In the genomic region with DNA sequence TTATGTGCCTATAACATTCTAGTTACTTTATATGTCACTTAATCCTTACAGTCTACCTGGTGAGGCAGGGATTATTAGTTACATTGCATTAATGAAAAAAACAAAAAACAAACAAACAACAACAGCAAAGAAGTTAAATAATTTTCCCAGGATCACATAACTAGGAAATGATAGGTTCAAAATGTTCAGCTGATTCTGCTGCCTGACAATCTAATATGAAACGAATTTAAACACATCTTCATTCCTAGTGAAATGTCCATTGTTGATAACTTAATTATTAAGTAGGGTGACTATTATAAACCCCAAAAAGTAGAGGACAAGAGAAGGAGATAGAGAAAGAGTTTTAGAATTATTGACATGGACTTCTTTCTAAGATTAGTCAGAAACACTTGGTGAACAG, we compare ENCODE assay signal across 20 cellular contexts. TPM values are rescaled to one million over a fixed set of nuclear protein-coding genes. Genes with fewer than 3 reads are reported as not detected.
DNase-seq lines count a peak whose midpoint lies in the region; ATAC-seq, FAIRE-seq and TF ChIP-seq lines count a peak whose summit lies in the region.
"Had no signal": no experiment of that assay in that cellular context is flagged by ENCODE, and none has a peak within 500 bp of the region (broad histone marks: within the 10 kb centered on the region; RNA-seq: fewer than 3 reads in every experiment).

No MANE protein-coding gene starts in this region.

- no peak for TF ChIP-seq RAD21 in A549 (conservative IDR thresholded peaks at IDR 0.05 in 1 of 2, IDR thresholded peaks at IDR 0.05 in 1 of 2)

- no peaks in the 10 kb centered on the region for H3K4me1 ChIP-seq in A549
- no peaks in the 10 kb centered on the region for H3K4me1 ChIP-seq in pancreas
- H3K4me1 ChIP-seq: HAP-1 had no signal

- 2% methylated on average over 1 of the region's 1 CpG for WGBS in A549 (ENCODE audit: missing lambda C conversion rate)
- 55% methylated on average over 1 of the region's 1 CpG for WGBS in pancreas, 2 donors

- H3K27ac ChIP-seq in A549 = no peak overlapping the region
- no peak overlapping the region for H3K27ac ChIP-seq in pancreas

- peaks cover 0 to 6% (median 0%) of the 10 kb centered on the region in 4 donors for H3K27me3 ChIP-seq in pancreas

- no peak overlapping the region for H3K4me3 ChIP-seq in A549
- no peak overlapping the region for H3K4me3 ChIP-seq in pancreas
- H3K4me3 ChIP-seq: GM12878, HAP-1 had no signal

- no peak for TF ChIP-seq EP300 in A549 (IDR thresholded peaks at IDR 0.05)

- ATAC-seq in A549 (no peak), pancreas (no peak)
- ATAC-seq: GM12878 had no signal

- TF ChIP-seq CTCF in A549 (IDR thresholded peaks at IDR 0.05) (no peak), pancreas (IDR thresholded peaks at IDR 0.05) (no peak)

- TF ChIP-seq POLR2A in A549 (IDR thresholded peaks at IDR 0.05; ENCODE audit: low read length) = no peak

- no peaks in the 10 kb centered on the region for H3K9me3 ChIP-seq in A549
- H3K9me3 ChIP-seq in pancreas = no peaks in the 10 kb centered on the region
- H3K9me3 ChIP-seq: HAP-1 had no signal

- FAIRE-seq in A549 (lab: Jason Lieb, UNC) (no peak), G401.6 (lab: Jason Lieb, UNC) (peak; percentile 56), pancreas (lab: Jason Lieb, UNC) (peak; percentile 17)
- FAIRE-seq: GM12878, GM19239, H54 had no signal

- no peak overlapping the region for H3K4me2 ChIP-seq in A549

- POLR2A ChIA-PET in A549 (lab: Yijun Ruan, JAX) = no interaction called here

- DNase-seq in A549 (ENCODE audit: low read depth in 1 of 2, low spot score in 1 of 2) (no peak), pancreas (no peak), NCI-H1417 (lab: John Stamatoyannopoulos, UW) (no peak), retina (no peak)
- DNase-seq: 8988T; C1 segment of cervical spinal cord; Calu3; CD4-positive, alpha-beta memory T cell; COR-L47; DMS153; DND-41; GDM1; GOT3 had no signal

- H3K36me3 ChIP-seq in pancreas = no peaks in the 10 kb centered on the region
- H3K36me3 ChIP-seq: HAP-1 had no signal

- CTCF ChIA-PET in A549 (lab: Yijun Ruan, JAX) = interaction anchor here (1.1 to 1.3 kb wide), 2 partner anchors 28 to 84 kb away, joined by 3 read pairs; no protein-coding TSS in a partner anchor

- intact Hi-C loops in pancreas (cut with DNase I) = no loop called here

TF ChIP-seq in A549, 52 proteins besides CTCF, POLR2A, EP300 and RAD21:
- TF ChIP-seq BHLHE40 (IDR thresholded peaks at IDR 0.05; ENCODE audit: low read depth, low read length) = no peak
- peak; percentile 62; the same call in 1 of the 2 replicates for TF ChIP-seq RNF2 (IDR thresholded peaks at IDR 0.05; ENCODE audit: borderline replicate concordance, low read depth)

RNA-seq across cellular contexts. Expression of a gene that starts 22.6 kb away (rescaled TPM):
- 0.12 and 0.17 TPM in 2 replicates for polyA plus RNA-seq in A549 (2011; rRNA removed)
- polyA plus RNA-seq in A549 (2012; cell fraction: cytosol; rRNA removed) = 0.12 and 0.17 TPM in 2 replicates
- polyA plus RNA-seq in A549 (2012; cell fraction: nucleus; rRNA removed) = 0.17 and 0.34 TPM in 2 replicates
- 0.11 to 0.17 TPM (median 0.12 TPM) in 3 replicates for polyA plus RNA-seq in A549 (2017; fragmentation: RNase III; extraction: RNeasy Plus Mini Kit Qiagen cat#74134 plus additional on column Dnase treatment)
- polyA minus RNA-seq in A549 (2011; rRNA and poly(A)+ RNA removed) = not detected in 2 replicates
- total RNA-seq in pancreas = under 1 TPM; 0.08 to 0.29 (median 0.18) TPM
- polyA plus RNA-seq in pancreas = under 1 TPM; 0.19 to 0.28 TPM
- total RNA-seq: A673; Calu3; CD4-positive, alpha-beta memory T cell; GM12878 had no signal
- polyA plus RNA-seq: BJ; CD4-positive, alpha-beta memory T cell; GM12878 had no signal

RNA-seq across cellular contexts. Expression of a gene that starts 54.0 kb away (rescaled TPM):
- polyA plus RNA-seq in A549 (2011; rRNA removed) (0.27 and 0.70 TPM in 2 replicates), A549 (2017; fragmentation: RNase III; extraction: RNeasy Plus Mini Kit Qiagen cat#74134 plus additional on column Dnase treatment) (0.14 to 0.36 TPM (median 0.18 TPM) in 3 replicates), pancreas (under 1 TPM; 0.19 to 0.68 TPM)
- 0.16 and 0.19 TPM in 2 replicates for polyA plus RNA-seq in A549 (2012; cell fraction: cytosol; rRNA removed)
- polyA plus RNA-seq in A549 (2012; cell fraction: nucleus; rRNA removed) = 0.71 and 0.89 TPM in 2 replicates
- not detected in 2 replicates for polyA minus RNA-seq in A549 (2011; rRNA and poly(A)+ RNA removed)
- under 1 TPM in 5 of 6 donors, not detected in 1; 0.23 to 0.38 (median 0.25) TPM for total RNA-seq in pancreas
- total RNA-seq: Calu3; CD4-positive, alpha-beta memory T cell; GM12878 had no signal
- polyA plus RNA-seq: BJ; CD4-positive, alpha-beta memory T cell; GM12878 had no signal

RNA-seq across cellular contexts. Expression of a gene that starts 58.1 kb away (rescaled TPM):
- polyA plus RNA-seq in A549 (2011; rRNA removed) = 77.2 and 81.8 TPM in 2 replicates
- polyA plus RNA-seq in A549 (2012; cell fraction: cytosol; rRNA removed) = 37.3 TPM in 2 replicates
- polyA plus RNA-seq in A549 (2012; cell fraction: nucleus; rRNA removed) = 15.4 and 22.5 TPM in 2 replicates
- 56.9 to 60.1 TPM (median 58.5 TPM) in 3 replicates for polyA plus RNA-seq in A549 (2017; fragmentation: RNase III; extraction: RNeasy Plus Mini Kit Qiagen cat#74134 plus additional on column Dnase treatment)
- 4.7 and 6.4 TPM in 2 replicates for polyA minus RNA-seq in A549 (2011; rRNA and poly(A)+ RNA removed)
- total RNA-seq in pancreas = 10 to 100 TPM in 3 of 6 donors, 1 to 10 TPM in 3; 8.1 to 12.1 (median 9.8) TPM
- polyA plus RNA-seq in pancreas = 10 to 100 TPM; 24.9 to 28.3 TPM

RNA-seq across cellular contexts. Expression of a gene that starts 59.8 kb away (rescaled TPM):
- polyA plus RNA-seq in A549 (2011; rRNA removed) (0.27 and 0.28 TPM in 2 replicates), A549 (2017; fragmentation: RNase III; extraction: RNeasy Plus Mini Kit Qiagen cat#74134 plus additional on column Dnase treatment) (0.54 to 0.92 TPM (median 0.87 TPM) in 3 replicates), pancreas (1 to 10 TPM; 1.0 to 1.8 TPM)
- 0.32 and 0.43 TPM in 2 replicates for polyA plus RNA-seq in A549 (2012; cell fraction: cytosol; rRNA removed)
- polyA plus RNA-seq in A549 (2012; cell fraction: nucleus; rRNA removed) = 2.6 and 3.1 TPM in 2 replicates
- polyA minus RNA-seq in A549 (2011; rRNA and poly(A)+ RNA removed) = 0.25 TPM in 1 of 2 replicates, not detected in the other
- under 1 TPM in 4 of 6 donors, not detected in 2; 0.13 to 0.31 (median 0.27) TPM for total RNA-seq in pancreas
- total RNA-seq: Calu3; CD4-positive, alpha-beta memory T cell; GM12878 had no signal
- polyA plus RNA-seq: CD4-positive, alpha-beta memory T cell had no signal
